In the genomic region with DNA sequence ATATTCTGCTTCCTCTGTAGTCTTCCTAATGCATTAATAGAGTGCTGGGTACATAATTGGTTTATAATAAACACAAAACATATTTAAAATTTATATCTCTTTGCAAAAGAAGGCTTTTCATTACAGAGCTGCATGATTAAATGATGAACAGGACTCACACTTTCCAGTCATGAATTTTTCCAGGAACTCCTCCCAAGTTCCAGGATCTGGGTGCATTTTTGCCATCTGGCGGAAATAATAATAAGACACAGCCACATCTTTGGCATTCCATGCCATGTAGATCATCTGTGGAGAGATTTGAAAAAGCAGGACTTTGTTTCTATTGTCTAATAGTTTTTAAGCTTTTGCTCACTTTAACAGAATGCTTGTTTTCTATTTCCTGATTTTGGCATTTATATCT, we compare ENCODE assay signal across 21 cellular contexts. TPM values are rescaled to one million over a fixed set of nuclear protein-coding genes. Genes with fewer than 3 reads are reported as not detected.
DNase-seq lines count a peak whose midpoint lies in the region; ATAC-seq and TF ChIP-seq lines count a peak whose summit lies in the region.
"Had no signal": no experiment of that assay in that cellular context is flagged by ENCODE, and none has a peak within 500 bp of the region (broad histone marks: within the 10 kb centered on the region; RNA-seq: fewer than 3 reads in every experiment).

No MANE protein-coding gene starts in this region.

- no peaks in the 10 kb centered on the region for H3K36me3 ChIP-seq in ACC112 (ENCODE audit: insufficient read depth, low read length)
- H3K36me3 ChIP-seq: cardiac muscle cell, right atrium auricular region, stomach, uterus had no signal

- no peak for ATAC-seq in activated T-cell treated with anti-CD3 and anti-CD28 coated beads, Interleukin-2, amount 50 U/mL, for 4 hours
- ATAC-seq in GM18909 (IDR thresholded peaks at IDR 0.05; ENCODE audit: poor library complexity, unreplicated experiment) = no peak
- ATAC-seq: activated CD4-positive, alpha-beta T cell treated with anti-CD3 and anti-CD28 coated beads for 36 hours had no signal

- H3K79me2 ChIP-seq in ACC112 (ENCODE audit: control insufficient read depth, insufficient read depth, low read length, unreplicated experiment) = no peaks in the 10 kb centered on the region

- peak overlapping the region; percentile 57 for H3K27ac ChIP-seq in ACC112 (ENCODE audit: low read depth, low read length)
- H3K27ac ChIP-seq: cardiac muscle cell, right atrium auricular region, stomach, uterus had no signal

- TF ChIP-seq CTCF in choroid plexus epithelial cell (conservative IDR thresholded peaks at IDR 0.05; ENCODE audit: low read depth, low read length) = no peak

- peak; percentile 51 for DNase-seq in NCI-H226
- peak; percentile 31 for DNase-seq in choroid plexus epithelial cell (ENCODE audit: low read depth)
- DNase-seq in hepatic stellate cell (ENCODE audit: low spot score) = peak; percentile 27
- DNase-seq in cerebellar nuclear complex (lab: John Stamatoyannopoulos, UW) = no peak
- DNase-seq in activated T-cell treated with anti-CD3 and anti-CD28 coated beads, Interleukin-2, amount 50 U/mL, for 4 hours = no peak
- DNase-seq in EL = no peak
- DNase-seq: activated CD4-positive, alpha-beta T cell treated with anti-CD3 and anti-CD28 coated beads for 36 hours; activated naive CD4-positive, alpha-beta T cell treated with Interleukin-2 at 50 U/mL for 16 hours; head of caudate nucleus; MM.1S; NCI-H187 treated with DMSO at 0.1 percent for 48 hours; NCI-H510A; stomach; uterus had no signal

- H3K4me3 ChIP-seq in ACC112 (ENCODE audit: low read depth, low read length) (peak overlapping the region; percentile 19; the same call in 1 of the 2 replicates), choroid plexus epithelial cell (ENCODE audit: low read depth, low read length) (no peak overlapping the region)
- H3K4me3 ChIP-seq: cardiac muscle cell, right atrium auricular region, stomach, uterus had no signal

- H3K27me3 ChIP-seq in ACC112 (ENCODE audit: insufficient read depth, low read length) = no peaks in the 10 kb centered on the region
- H3K27me3 ChIP-seq: cardiac muscle cell, right atrium auricular region, stomach, uterus had no signal

- no peaks in the 10 kb centered on the region for H3K9me3 Mint-ChIP-seq in activated T-cell treated with anti-CD3 and anti-CD28 coated beads, Interleukin-2, amount 50 U/mL, for 4 hours
- H3K9me3 Mint-ChIP-seq: T-helper 2 cell treated with Interferon-gamma antibody and Interleukin-4, amounts not matched to agents 5 μg/mL and 100 μg/mL, for 36 hours had no signal

- peak overlapping the region; percentile 65 for H2AFZ ChIP-seq in ACC112 (ENCODE audit: low read length, unreplicated experiment)

- H3K4me3 Mint-ChIP-seq in activated T-cell treated with anti-CD3 and anti-CD28 coated beads, Interleukin-2, amount 50 U/mL, for 4 hours = no peak overlapping the region
- H3K4me3 Mint-ChIP-seq: activated CD4-positive, alpha-beta T cell treated with anti-CD3 and anti-CD28 coated beads for 36 hours; mesothelial cell of epicardium; T-helper 2 cell treated with Interferon-gamma antibody and Interleukin-4, amounts not matched to agents 5 μg/mL and 100 μg/mL, for 36 hours had no signal

- H3K4me1 Mint-ChIP-seq in activated T-cell treated with anti-CD3 and anti-CD28 coated beads, Interleukin-2, amount 50 U/mL, for 4 hours (ENCODE audit: low read depth) = no peaks in the 10 kb centered on the region
- H3K4me1 Mint-ChIP-seq: activated CD4-positive, alpha-beta T cell treated with anti-CD3 and anti-CD28 coated beads for 36 hours; mesothelial cell of epicardium had no signal

- no peaks in the 10 kb centered on the region for H3K27me3 Mint-ChIP-seq in activated T-cell treated with anti-CD3 and anti-CD28 coated beads, Interleukin-2, amount 50 U/mL, for 4 hours (ENCODE audit: low read depth)
- H3K27me3 Mint-ChIP-seq: activated CD4-positive, alpha-beta T cell treated with anti-CD3 and anti-CD28 coated beads for 36 hours had no signal

- H3K36me3 Mint-ChIP-seq in activated T-cell treated with anti-CD3 and anti-CD28 coated beads, Interleukin-2, amount 50 U/mL, for 4 hours (ENCODE audit: insufficient read depth) = no peaks in the 10 kb centered on the region
- H3K36me3 Mint-ChIP-seq: mesothelial cell of epicardium had no signal

- H3K4me1 ChIP-seq in ACC112 (ENCODE audit: control insufficient read depth, insufficient read depth, low read length, unreplicated experiment) = peaks cover 8% of the 10 kb centered on the region
- H3K4me1 ChIP-seq: right atrium auricular region, stomach, uterus had no signal

RNA-seq across cellular contexts. Expression of gene SULT1B1, which starts 40.2 kb away (rescaled TPM):
- total RNA-seq in activated T-cell treated with anti-CD3 and anti-CD28 coated beads, Interleukin-2, amount 50 U/mL, for 4 hours = under 1 TPM in 2 of 3 donors, not detected in 1; 0.05 to 0.18 TPM
- total RNA-seq: cardiac muscle cell, G401 had no signal

RNA-seq across cellular contexts. Expression of gene SULT1E1, which starts 59.3 kb away (rescaled TPM):
- not detected for total RNA-seq in activated T-cell treated with anti-CD3 and anti-CD28 coated beads, Interleukin-2, amount 50 U/mL, for 4 hours
- total RNA-seq: activated CD4-positive, alpha-beta T cell treated with anti-CD3 and anti-CD28 coated beads for 36 hours; cardiac muscle cell; G401; right atrium auricular region had no signal

Comparison
In these comparisons a context has a peak if more than half of its experiments do, and no peak if none do; other contexts are left out.
1. DNase-seq: peak in NCI-H226 (single experiment), choroid plexus epithelial cell (single experiment) and hepatic stellate cell (single experiment); none in cerebellar nuclear complex (0 of 2), activated T-cell treated with anti-CD3 and anti-CD28 coated beads, Interleukin-2, amount 50 U/mL, for 4 hours (single experiment) and EL (single experiment).